17 cellular contexts compared by ENCODE assay signal in the genomic region with DNA sequence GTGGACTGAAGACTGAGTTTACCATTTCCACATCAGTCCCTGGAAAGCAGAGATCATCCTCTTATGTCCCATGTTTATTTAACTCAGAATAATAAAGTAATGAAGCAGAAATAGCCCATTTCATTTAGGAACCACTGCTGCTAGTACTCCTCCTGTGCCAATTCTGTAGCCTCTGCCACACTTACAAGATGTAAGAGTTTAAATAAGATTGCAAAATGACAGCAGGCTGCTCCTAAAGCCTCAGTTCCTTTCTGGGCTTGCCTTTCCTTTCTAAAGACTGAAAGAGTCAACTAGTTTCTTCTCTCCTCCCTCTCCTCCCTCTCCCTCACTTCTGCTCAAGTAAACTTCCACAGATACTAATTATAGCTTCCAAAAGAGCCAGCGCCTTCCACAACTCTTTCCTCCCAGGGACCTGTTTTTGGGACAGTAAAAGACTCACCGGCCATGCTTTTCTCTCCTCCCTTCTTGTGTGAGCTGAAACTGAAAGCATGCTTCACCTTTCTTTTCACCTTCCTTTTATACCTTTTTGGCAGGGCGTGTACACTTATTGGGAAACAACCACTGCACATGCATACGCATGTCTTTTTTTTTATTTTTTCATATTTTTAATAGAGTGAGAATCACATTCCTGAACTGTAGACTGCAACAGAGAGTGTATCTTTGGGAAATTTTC. TPM values are rescaled to one million over a fixed set of nuclear protein-coding genes. Genes with fewer than 3 reads are reported as not detected.
DNase-seq lines count a peak whose midpoint lies in the region; ATAC-seq lines count a peak whose summit lies in the region.
"Had no signal": no experiment of that assay in that cellular context is flagged by ENCODE, and none has a peak within 500 bp of the region (broad histone marks: within the 10 kb centered on the region; RNA-seq: fewer than 3 reads in every experiment).

No MANE protein-coding gene starts in this region.

- H3K9me3 Mint-ChIP-seq in activated naive CD8-positive, alpha-beta T cell (ENCODE audit: low read depth), result no peaks in the 10 kb centered on the region
- H3K9me3 Mint-ChIP-seq in activated naive CD8-positive, alpha-beta T cell treated with anti-CD3 and anti-CD28 coated beads for 36 hours, result no peaks in the 10 kb centered on the region
- H3K9me3 Mint-ChIP-seq in T-cell, result no peaks in the 10 kb centered on the region
- no peaks in the 10 kb centered on the region for H3K9me3 Mint-ChIP-seq in effector memory CD8-positive, alpha-beta T cell
- H3K9me3 Mint-ChIP-seq in stimulated activated effector memory CD8-positive, alpha-beta T cell treated with anti-CD3 and anti-CD28 coated beads, Interleukin-12 subunit alpha, Interleukin-12 subunit beta, amount 100 ng/mL, for 72 hours, result no peaks in the 10 kb centered on the region
- H3K9me3 Mint-ChIP-seq: stimulated activated memory B cell treated with anti-CD40 and anti-IgM and Interleukin-4, amounts not matched to agents 10 μg/mL and 1 μg/mL and 100 μg/mL, for 72 hours had no signal

- ATAC-seq in T-cell (replicated peaks in 1 of 4), result peak; percentile 29 to 75 (median 66)
- ATAC-seq in effector memory CD8-positive, alpha-beta T cell (replicated peaks), result peak; percentile 57
- ATAC-seq in stimulated activated effector memory CD8-positive, alpha-beta T cell treated with anti-CD3 and anti-CD28 coated beads, Interleukin-12 subunit alpha, Interleukin-12 subunit beta, amount 100 ng/mL, for 72 hours, result no peak
- ATAC-seq: stimulated activated memory B cell treated with anti-CD40 and anti-IgM and Interleukin-4, amounts not matched to agents 10 μg/mL and 1 μg/mL and 100 μg/mL, for 72 hours had no signal

- peaks cover 23% of the 10 kb centered on the region for H3K4me1 Mint-ChIP-seq in activated naive CD8-positive, alpha-beta T cell (ENCODE audit: low read depth)
- H3K4me1 Mint-ChIP-seq in activated naive CD8-positive, alpha-beta T cell treated with anti-CD3 and anti-CD28 coated beads for 36 hours, result peaks cover 14% of the 10 kb centered on the region
- H3K4me1 Mint-ChIP-seq in T-cell, result peaks cover 24 to 41% (median 32%) of the 10 kb centered on the region in 3 donors
- peaks cover 12 to 14% of the 10 kb centered on the region in 2 donors for H3K4me1 Mint-ChIP-seq in effector memory CD8-positive, alpha-beta T cell (ENCODE audit: low read depth in 2 of 2)
- H3K4me1 Mint-ChIP-seq in stimulated activated effector memory CD8-positive, alpha-beta T cell treated with anti-CD3 and anti-CD28 coated beads, Interleukin-12 subunit alpha, Interleukin-12 subunit beta, amount 100 ng/mL, for 72 hours, result peaks cover 17% of the 10 kb centered on the region
- H3K4me1 Mint-ChIP-seq: stimulated activated memory B cell treated with anti-CD40 and anti-IgM and Interleukin-4, amounts not matched to agents 10 μg/mL and 1 μg/mL and 100 μg/mL, for 72 hours had no signal

- peak overlapping the region; percentile 77 for H3K4me3 Mint-ChIP-seq in activated naive CD8-positive, alpha-beta T cell
- H3K4me3 Mint-ChIP-seq in activated naive CD8-positive, alpha-beta T cell treated with anti-CD3 and anti-CD28 coated beads for 36 hours, result no peak overlapping the region
- H3K4me3 Mint-ChIP-seq in T-cell, result peak overlapping the region; percentile 78 to 91 (median 84)
- peak overlapping the region; percentile 53 to 56 for H3K4me3 Mint-ChIP-seq in effector memory CD8-positive, alpha-beta T cell
- peak overlapping the region; percentile 36 for H3K4me3 Mint-ChIP-seq in stimulated activated effector memory CD8-positive, alpha-beta T cell treated with anti-CD3 and anti-CD28 coated beads, Interleukin-12 subunit alpha, Interleukin-12 subunit beta, amount 100 ng/mL, for 72 hours
- H3K4me3 Mint-ChIP-seq: stimulated activated memory B cell treated with anti-CD40 and anti-IgM and Interleukin-4, amounts not matched to agents 10 μg/mL and 1 μg/mL and 100 μg/mL, for 72 hours had no signal

- H3K27ac Mint-ChIP-seq in activated naive CD8-positive, alpha-beta T cell, result peak overlapping the region; percentile 54
- no peak overlapping the region for H3K27ac Mint-ChIP-seq in activated naive CD8-positive, alpha-beta T cell treated with anti-CD3 and anti-CD28 coated beads for 36 hours
- peak overlapping the region; percentile 93 to 98 for H3K27ac Mint-ChIP-seq in T-cell
- H3K27ac Mint-ChIP-seq in effector memory CD8-positive, alpha-beta T cell, result peak overlapping the region; percentile 33 to 80
- peak overlapping the region; percentile 18 for H3K27ac Mint-ChIP-seq in stimulated activated effector memory CD8-positive, alpha-beta T cell treated with anti-CD3 and anti-CD28 coated beads, Interleukin-12 subunit alpha, Interleukin-12 subunit beta, amount 100 ng/mL, for 72 hours
- H3K27ac Mint-ChIP-seq: stimulated activated memory B cell treated with anti-CD40 and anti-IgM and Interleukin-4, amounts not matched to agents 10 μg/mL and 1 μg/mL and 100 μg/mL, for 72 hours had no signal

- H3K27me3 Mint-ChIP-seq in activated naive CD8-positive, alpha-beta T cell, result no peaks in the 10 kb centered on the region
- no peaks in the 10 kb centered on the region for H3K27me3 Mint-ChIP-seq in activated naive CD8-positive, alpha-beta T cell treated with anti-CD3 and anti-CD28 coated beads for 36 hours
- peaks cover 0 to 3% of the 10 kb centered on the region in 2 donors for H3K27me3 Mint-ChIP-seq in T-cell
- H3K27me3 Mint-ChIP-seq in effector memory CD8-positive, alpha-beta T cell, result no peaks in the 10 kb centered on the region
- H3K27me3 Mint-ChIP-seq: stimulated activated memory B cell treated with anti-CD40 and anti-IgM and Interleukin-4, amounts not matched to agents 10 μg/mL and 1 μg/mL and 100 μg/mL, for 72 hours had no signal

- no peak for DNase-seq in activated naive CD8-positive, alpha-beta T cell treated with anti-CD3 and anti-CD28 coated beads for 36 hours
- DNase-seq in T-cell (peak in 1 of 34 experiments; percentile 2), NCI-H1694 (lab: John Stamatoyannopoulos, UW) (no peak), C1 segment of cervical spinal cord (lab: John Stamatoyannopoulos, UW) (no peak), head of caudate nucleus (no peak)
- DNase-seq in effector memory CD8-positive, alpha-beta T cell, result no peak
- no peak for DNase-seq in stimulated activated effector memory CD8-positive, alpha-beta T cell treated with anti-CD3 and anti-CD28 coated beads, Interleukin-12 subunit alpha, Interleukin-12 subunit beta, amount 100 ng/mL, for 72 hours (ENCODE audit: low spot score in 2 of 2)
- DNase-seq: brain microvascular endothelial cell, DMS 273 treated with DMSO at 0.1 percent for 48 hours, NCI-H1436 treated with DMSO at 0.1 percent for 48 hours, nucleus accumbens, OCI-M1, right lobe of liver, SK-N-SH had no signal

- intact Hi-C loops in head of caudate nucleus (cut with DNase I), result no loop called here

- H3K36me3 Mint-ChIP-seq in activated naive CD8-positive, alpha-beta T cell, result peaks cover 2% of the 10 kb centered on the region
- H3K36me3 Mint-ChIP-seq in activated naive CD8-positive, alpha-beta T cell treated with anti-CD3 and anti-CD28 coated beads for 36 hours, result no peaks in the 10 kb centered on the region
- peaks cover 16% of the 10 kb centered on the region for H3K36me3 Mint-ChIP-seq in T-cell
- H3K36me3 Mint-ChIP-seq in effector memory CD8-positive, alpha-beta T cell (ENCODE audit: insufficient read depth), result no peaks in the 10 kb centered on the region
- no peaks in the 10 kb centered on the region for H3K36me3 Mint-ChIP-seq in stimulated activated effector memory CD8-positive, alpha-beta T cell treated with anti-CD3 and anti-CD28 coated beads, Interleukin-12 subunit alpha, Interleukin-12 subunit beta, amount 100 ng/mL, for 72 hours
- H3K36me3 Mint-ChIP-seq: stimulated activated memory B cell treated with anti-CD40 and anti-IgM and Interleukin-4, amounts not matched to agents 10 μg/mL and 1 μg/mL and 100 μg/mL, for 72 hours had no signal

- CTCF ChIA-PET in T-cell (lab: Charles Lee), result no interaction called here

- POLR2A ChIA-PET in T-cell (lab: Charles Lee), result interaction anchor here in 1 of 2 donors (0.6 kb wide), 1 partner anchor 36 kb away, joined by 6 read pairs; a partner anchor contains a TSS

RNA-seq across cellular contexts. Expression of a gene that starts 26.1 kb away (rescaled TPM):
- total RNA-seq in activated naive CD8-positive, alpha-beta T cell treated with anti-CD3 and anti-CD28 coated beads for 36 hours, result 10 to 100 TPM; 16.9 to 17.6 TPM
- 10 to 100 TPM; 39.0 to 52.3 (median 44.9) TPM for total RNA-seq in T-cell
- total RNA-seq: NCI-H460 had no signal

RNA-seq across cellular contexts. Expression of a gene that starts 36.3 kb away (rescaled TPM):
- total RNA-seq in activated naive CD8-positive, alpha-beta T cell treated with anti-CD3 and anti-CD28 coated beads for 36 hours, result 10 to 100 TPM; 38.9 to 40.1 TPM
- total RNA-seq in T-cell, result 10 to 100 TPM; 45.5 to 69.7 (median 53.3) TPM

RNA-seq across cellular contexts. Expression of a gene that starts 48.2 kb away (rescaled TPM):
- total RNA-seq in activated naive CD8-positive, alpha-beta T cell treated with anti-CD3 and anti-CD28 coated beads for 36 hours, result not detected
- under 1 TPM in 1 of 5 donors, not detected in 4; 0.38 TPM for total RNA-seq in T-cell
